ENCODE assay signal across 7 cellular contexts in the genomic region with DNA sequence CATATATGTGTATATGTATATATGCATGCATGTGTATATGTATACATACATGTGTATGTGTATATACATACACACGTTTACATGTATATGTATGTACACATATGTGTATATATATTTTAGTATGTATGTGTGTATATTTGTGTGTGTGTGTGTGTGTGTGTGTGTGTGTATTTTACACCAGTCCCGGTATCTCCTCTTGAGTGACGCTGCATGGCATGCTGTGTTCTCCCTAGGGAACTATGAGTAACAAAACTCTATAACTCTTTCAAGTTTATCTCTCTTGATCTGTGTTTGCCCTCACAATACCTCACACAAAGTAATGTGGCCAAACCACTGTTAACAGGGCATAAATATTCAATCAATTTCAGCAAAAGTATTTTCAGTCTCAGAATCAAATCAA. TPM values are rescaled to one million over a fixed set of nuclear protein-coding genes. Genes with fewer than 3 reads are reported as not detected.
"Had no signal": no experiment of that assay in that cellular context is flagged by ENCODE, and none has a peak within 500 bp of the region (broad histone marks: within the 10 kb centered on the region; RNA-seq: fewer than 3 reads in every experiment).

No MANE protein-coding gene starts in this region.

RNA-seq across cellular contexts. Expression of gene GRM5, which starts 19.2 kb away (rescaled TPM):
- total RNA-seq: OCI-LY7, PC-3, PC-9, Right ventricle myocardium inferior, RPMI7951, SJSA1 had no signal
- polyA plus RNA-seq: SK-N-SH had no signal
